ENCODE assay signal across 33 cellular contexts in the genomic region with DNA sequence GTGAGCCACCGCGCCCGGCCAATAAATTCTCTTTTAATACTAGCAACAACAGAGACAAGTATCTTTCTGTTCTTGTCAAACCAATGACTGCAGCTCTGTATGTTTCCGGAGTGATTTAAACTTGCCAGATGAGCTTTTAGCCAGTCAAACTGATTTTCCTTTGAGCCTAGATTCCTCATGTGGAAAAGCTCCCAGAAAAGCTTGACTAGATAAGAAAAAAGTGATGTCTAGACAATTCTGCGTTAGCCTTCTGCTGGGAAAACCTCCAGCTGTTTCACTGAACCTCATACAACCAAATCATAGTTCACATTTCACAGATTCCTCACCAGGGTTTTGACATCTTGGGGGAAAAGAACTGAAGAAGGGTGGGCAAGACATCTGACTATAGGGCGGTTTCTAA.
DNase-seq lines count a peak whose midpoint lies in the region; ATAC-seq and TF ChIP-seq lines count a peak whose summit lies in the region.
"Had no signal": no experiment of that assay in that cellular context is flagged by ENCODE, and none has a peak within 500 bp of the region (broad histone marks: within the 10 kb centered on the region; RNA-seq: fewer than 3 reads in every experiment).

No MANE protein-coding gene starts in this region.

- H4K20me1 ChIP-seq in GM23248 (ENCODE audit: insufficient read depth) (no peaks in the 10 kb centered on the region), osteoblast (ENCODE audit: insufficient read depth, low read length) (peaks cover 18% of the 10 kb centered on the region)

- H3F3A ChIP-seq in GM23248 (ENCODE audit: insufficient read depth) = peaks cover 19% of the 10 kb centered on the region

- DNase-seq in GM23248 (no peak), amniotic epithelial cell (ENCODE audit: low read depth) (peak; percentile 85), fibroblast of peridontal ligament (ENCODE audit: extremely low read depth) (peak; percentile 71), osteoblast (ENCODE audit: insufficient read length, low spot score, missing footprints) (no peak), RKO (ENCODE audit: low spot score) (no peak), A172 (ENCODE audit: low spot score) (no peak)
- DNase-seq in naive thymus-derived CD4-positive, alpha-beta T cell = no peak
- DNase-seq: activated CD4-positive, CD25-positive, alpha-beta regulatory T cell treated with anti-CD3 and anti-CD28 coated beads, Interleukin-2, amount 50 U/mL, for 72 hours; activated CD8-positive, alpha-beta T cell treated with anti-CD3 and anti-CD28 coated beads for 36 hours; C1 segment of cervical spinal cord; Calu3; DMS79 treated with DMSO at 0.1 percent for 48 hours; effector CD4-positive, alpha-beta T cell; HFFc6; left lung; midbrain; MM.1S; natural killer cell; NCI-H1417; NCI-H2029 treated with DMSO at 0.1 percent for 48 hours; NCI-H2227 treated with DMSO at 0.1 percent for 48 hours; ovary; retina; RPMI8226; stimulated activated CD4-positive, alpha-beta T cell treated with anti-CD3 and anti-CD28 coated beads, Interleukin-4, amount 100 ng/mL, for 4 hours; T-helper 17 cell had no signal

- H3K9me2 ChIP-seq in GM23248 (ENCODE audit: insufficient read depth) = no peaks in the 10 kb centered on the region

- no peak overlapping the region for H3K4me3 Mint-ChIP-seq in naive thymus-derived CD4-positive, alpha-beta T cell
- H3K4me3 Mint-ChIP-seq: activated CD8-positive, alpha-beta T cell treated with anti-CD3 and anti-CD28 coated beads for 36 hours; activated naive CD8-positive, alpha-beta T cell; activated T-helper 17 cell treated with anti-CD3 and anti-CD28 coated beads, Interleukin-2, amount 50 U/mL, for 72 hours; HFFc6; natural killer cell; stimulated activated memory B cell treated with anti-CD40 and anti-IgM and Interleukin-4, amounts not matched to agents 10 μg/mL and 1 μg/mL and 100 μg/mL, for 72 hours; T-helper 17 cell had no signal

- ATAC-seq in HG03280 (IDR thresholded peaks at IDR 0.05; ENCODE audit: unreplicated experiment) = no peak
- ATAC-seq in naive thymus-derived CD4-positive, alpha-beta T cell = no peak
- ATAC-seq: activated CD8-positive, alpha-beta T cell treated with anti-CD3 and anti-CD28 coated beads for 36 hours; activated T-helper 17 cell treated with anti-CD3 and anti-CD28 coated beads, Interleukin-2, amount 50 U/mL, for 72 hours; left lung; natural killer cell; stimulated activated memory B cell treated with anti-CD40 and anti-IgM and Interleukin-4, amounts not matched to agents 10 μg/mL and 1 μg/mL and 100 μg/mL, for 72 hours; T-helper 17 cell had no signal

- peaks cover 0 to 8% (median 0%) of the 10 kb centered on the region in 7 donors for H3K4me1 Mint-ChIP-seq in naive thymus-derived CD4-positive, alpha-beta T cell
- H3K4me1 Mint-ChIP-seq: natural killer cell; stimulated activated memory B cell treated with anti-CD40 and anti-IgM and Interleukin-4, amounts not matched to agents 10 μg/mL and 1 μg/mL and 100 μg/mL, for 72 hours; T-helper 17 cell had no signal

- no peak overlapping the region for H3K9ac ChIP-seq in GM23248
- H3K9ac ChIP-seq: KMS-11 had no signal

- H3K27me3 ChIP-seq in GM23248 (replicated peaks; ENCODE audit: insufficient read depth) = no peaks in the 10 kb centered on the region
- H3K27me3 ChIP-seq in osteoblast (ENCODE audit: insufficient read depth, low read length) = no peaks in the 10 kb centered on the region
- no peaks in the 10 kb centered on the region for H3K27me3 ChIP-seq in naive thymus-derived CD4-positive, alpha-beta T cell (ENCODE audit: control insufficient read depth in 2 of 2, insufficient read depth in 2 of 2, low read length in 2 of 2)
- H3K27me3 ChIP-seq: ascending aorta, left lung, ovary, suprapubic skin had no signal

- H3K9me3 ChIP-seq in GM23248 (ENCODE audit: low read depth) (no peaks in the 10 kb centered on the region), osteoblast (ENCODE audit: low read depth, low read length) (no peaks in the 10 kb centered on the region)
- H3K9me3 ChIP-seq in naive thymus-derived CD4-positive, alpha-beta T cell (ENCODE audit: control insufficient read depth in 2 of 3, low read length in 3 of 3) = no peaks in the 10 kb centered on the region
- H3K9me3 ChIP-seq: ascending aorta, left lung, ovary, suprapubic skin had no signal

- H3K27me3 Mint-ChIP-seq in naive thymus-derived CD4-positive, alpha-beta T cell = peaks cover 0 to 6% (median 3%) of the 10 kb centered on the region in 5 donors
- H3K27me3 Mint-ChIP-seq: activated CD8-positive, alpha-beta T cell treated with anti-CD3 and anti-CD28 coated beads for 36 hours; activated naive CD8-positive, alpha-beta T cell; T-helper 17 cell had no signal

- intact Hi-C loops in naive thymus-derived CD4-positive, alpha-beta T cell (cut with micrococcal nuclease) = no loop called here

- peaks cover 0 to 11% (median 2%) of the 10 kb centered on the region in 11 donors for H3K9me3 Mint-ChIP-seq in naive thymus-derived CD4-positive, alpha-beta T cell
- H3K9me3 Mint-ChIP-seq: activated T-helper 17 cell treated with anti-CD3 and anti-CD28 coated beads, Interleukin-2, amount 50 U/mL, for 72 hours; HFFc6 had no signal

- no peak for TF ChIP-seq CTCF in osteoblast (IDR thresholded peaks at IDR 0.05; ENCODE audit: extremely low read depth, low read depth, low read length)

- no peak overlapping the region for H3K4me3 ChIP-seq in GM23248
- H3K4me3 ChIP-seq in osteoblast (ENCODE audit: insufficient read depth, low read length) = no peak overlapping the region
- no peak overlapping the region for H3K4me3 ChIP-seq in naive thymus-derived CD4-positive, alpha-beta T cell (ENCODE audit: low read length)
- H3K4me3 ChIP-seq: ascending aorta, left lung, ovary, suprapubic skin had no signal

- POLR2A ChIA-PET in naive thymus-derived CD4-positive, alpha-beta T cell (lab: Charles Lee) = no interaction called here

- no peaks in the 10 kb centered on the region for H3K36me3 ChIP-seq in GM23248 (ENCODE audit: low read depth)
- no peaks in the 10 kb centered on the region for H3K36me3 ChIP-seq in osteoblast (ENCODE audit: insufficient read depth, low read length)
- H3K36me3 ChIP-seq in naive thymus-derived CD4-positive, alpha-beta T cell (ENCODE audit: control insufficient read depth in 2 of 3, insufficient read depth in 3 of 3, low read length in 3 of 3) = no peaks in the 10 kb centered on the region
- H3K36me3 ChIP-seq: ascending aorta, left lung, ovary, suprapubic skin had no signal

- H3K79me2 ChIP-seq in GM23248 (ENCODE audit: insufficient read depth) (peaks cover 90% of the 10 kb centered on the region), osteoblast (ENCODE audit: insufficient read depth, low read length) (peaks cover 66% of the 10 kb centered on the region)

- in situ Hi-C loops in GM23248 (cut with MboI) = no loop called here

- H2AFZ ChIP-seq in GM23248 (no peak overlapping the region), osteoblast (ENCODE audit: low read length) (no peak overlapping the region)

- H3K27ac Mint-ChIP-seq in naive thymus-derived CD4-positive, alpha-beta T cell = no peak overlapping the region
- H3K27ac Mint-ChIP-seq: activated CD8-positive, alpha-beta T cell treated with anti-CD3 and anti-CD28 coated beads for 36 hours; activated naive CD8-positive, alpha-beta T cell; activated T-helper 17 cell treated with anti-CD3 and anti-CD28 coated beads, Interleukin-2, amount 50 U/mL, for 72 hours; HFFc6; natural killer cell; stimulated activated memory B cell treated with anti-CD40 and anti-IgM and Interleukin-4, amounts not matched to agents 10 μg/mL and 1 μg/mL and 100 μg/mL, for 72 hours; T-helper 17 cell had no signal

- H3K27ac ChIP-seq in GM23248 (no peak overlapping the region), osteoblast (ENCODE audit: low read depth, low read length) (peak overlapping the region; percentile 20)
- no peak overlapping the region for H3K27ac ChIP-seq in naive thymus-derived CD4-positive, alpha-beta T cell (ENCODE audit: low read depth, low read length)
- H3K27ac ChIP-seq: ascending aorta, KMS-11, left lung, ovary, suprapubic skin had no signal

- CTCF ChIA-PET in naive thymus-derived CD4-positive, alpha-beta T cell (lab: Charles Lee) = no interaction called here

- 60% methylated on average over 6 of the region's 6 CpGs for WGBS in GM23248 (ENCODE audit: low coverage in 1 of 2, low lambda C conversion rate in 2 of 2, missing lambda C conversion rate in 2 of 2), 2 experiments

- no peaks in the 10 kb centered on the region for H3K36me3 Mint-ChIP-seq in naive thymus-derived CD4-positive, alpha-beta T cell
- H3K36me3 Mint-ChIP-seq: activated naive CD8-positive, alpha-beta T cell; natural killer cell; stimulated activated memory B cell treated with anti-CD40 and anti-IgM and Interleukin-4, amounts not matched to agents 10 μg/mL and 1 μg/mL and 100 μg/mL, for 72 hours had no signal

- peaks cover 40% of the 10 kb centered on the region for H3K4me1 ChIP-seq in GM23248 (ENCODE audit: insufficient read depth)
- H3K4me1 ChIP-seq in osteoblast (ENCODE audit: insufficient read depth, low read length) = peaks cover 38% of the 10 kb centered on the region
- H3K4me1 ChIP-seq in naive thymus-derived CD4-positive, alpha-beta T cell (ENCODE audit: control insufficient read depth in 2 of 2, insufficient read depth in 2 of 2, low read length in 2 of 2) = no peaks in the 10 kb centered on the region

- H3K4me2 ChIP-seq in GM23248 (ENCODE audit: unreplicated experiment) (peak overlapping the region; percentile 32), osteoblast (ENCODE audit: insufficient read depth, low read length) (no peak overlapping the region)
- H3K4me2 ChIP-seq: KMS-11 had no signal

Comparison
In these comparisons a context has a peak if more than half of its experiments do, and no peak if none do; other contexts are left out.
1. DNase-seq: peak in amniotic epithelial cell (single experiment) and fibroblast of peridontal ligament (single experiment); none in GM23248 (single experiment), osteoblast (single experiment), RKO (single experiment), naive thymus-derived CD4-positive, alpha-beta T cell (0 of 9) and A172 (single experiment).